Comparison of ENCODE assay signal across 8 cellular contexts in genomic region chr19:40576585-40577451, GRCh38. TPM values are rescaled to one million over a fixed set of nuclear protein-coding genes. Genes with fewer than 3 reads are reported as not detected.
DNase-seq lines count a peak whose midpoint lies in the region; ATAC-seq and TF ChIP-seq lines count a peak whose summit lies in the region.

A gene with protein sequence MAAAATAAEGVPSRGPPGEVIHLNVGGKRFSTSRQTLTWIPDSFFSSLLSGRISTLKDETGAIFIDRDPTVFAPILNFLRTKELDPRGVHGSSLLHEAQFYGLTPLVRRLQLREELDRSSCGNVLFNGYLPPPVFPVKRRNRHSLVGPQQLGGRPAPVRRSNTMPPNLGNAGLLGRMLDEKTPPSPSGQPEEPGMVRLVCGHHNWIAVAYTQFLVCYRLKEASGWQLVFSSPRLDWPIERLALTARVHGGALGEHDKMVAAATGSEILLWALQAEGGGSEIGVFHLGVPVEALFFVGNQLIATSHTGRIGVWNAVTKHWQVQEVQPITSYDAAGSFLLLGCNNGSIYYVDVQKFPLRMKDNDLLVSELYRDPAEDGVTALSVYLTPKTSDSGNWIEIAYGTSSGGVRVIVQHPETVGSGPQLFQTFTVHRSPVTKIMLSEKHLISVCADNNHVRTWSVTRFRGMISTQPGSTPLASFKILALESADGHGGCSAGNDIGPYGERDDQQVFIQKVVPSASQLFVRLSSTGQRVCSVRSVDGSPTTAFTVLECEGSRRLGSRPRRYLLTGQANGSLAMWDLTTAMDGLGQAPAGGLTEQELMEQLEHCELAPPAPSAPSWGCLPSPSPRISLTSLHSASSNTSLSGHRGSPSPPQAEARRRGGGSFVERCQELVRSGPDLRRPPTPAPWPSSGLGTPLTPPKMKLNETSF (plus strand): TSS chr19:40576873. CDS start chr19:40576900, 27 bp downstream.

- H2AFZ ChIP-seq in parathyroid adenoma = peak within 1 kb of the TSS; percentile 98

- peak; percentile 32 to 46 for TF ChIP-seq POLR2A in tibial nerve (IDR thresholded peaks at IDR 0.05)

- intact Hi-C loops in Right ventricle myocardium inferior (cut with DNase I) = loop anchor here (2.0 kb wide), 1 partner anchor 20 kb away; no protein-coding TSS in a partner anchor

- H3K4me2 ChIP-seq in parathyroid adenoma (ENCODE audit: low read length) = peak within 1 kb of the TSS; percentile 98

- TF ChIP-seq CTCF in GM12864 (IDR thresholded peaks at IDR 0.05; ENCODE audit: low read depth, low read length, missing control alignments) (no peak), parathyroid adenoma (IDR thresholded peaks at IDR 0.05) (no peak), tibial nerve (IDR thresholded peaks at IDR 0.05) (peak in 2 of 5 experiments; percentile 8 to 41)

- H3K27ac ChIP-seq in parathyroid adenoma (peak within 1 kb of the TSS; percentile 59), tibial nerve (peak within 1 kb of the TSS; percentile 60 to 88 (median 82))

- DNase-seq in GM12864 (ENCODE audit: low read depth) (peak; percentile 92), NCI-H1417 (lab: John Stamatoyannopoulos, UW) (peak; percentile 93 to 98 (median 94)), SW 1271 (lab: John Stamatoyannopoulos, UW) (peak; percentile 71 to 90), Right ventricle myocardium inferior (ENCODE audit: missing footprints) (peak; percentile 96), tibial nerve (ENCODE audit: low spot score in 2 of 2) (peak; percentile 89 to 93)
- DNase-seq in activated naive CD8-positive, alpha-beta T cell treated with anti-CD3 and anti-CD28 coated beads, Interleukin-2, amount 50 U/mL, for 16 hours (ENCODE audit: low read depth, low spot score) = peak; percentile 85

- H3K9me3 ChIP-seq in parathyroid adenoma (ENCODE audit: control insufficient read depth, low read length) = no peaks in the 10 kb centered on the region
- H3K9me3 ChIP-seq in tibial nerve = no peaks in the 10 kb centered on the region

- H3K4me3 ChIP-seq in GM12864 (ENCODE audit: low read depth, low read length) (peak within 1 kb of the TSS; percentile 83), parathyroid adenoma (ENCODE audit: low read depth, low read length) (peak within 1 kb of the TSS; percentile 99), tibial nerve (peak within 1 kb of the TSS; percentile 60 to 84 (median 74))

- 1% methylated on average over 40 to 41 of the region's 55 CpGs for WGBS in tibial nerve, 2 donors

- peak within 1 kb of the TSS; percentile 61 for H3K9ac ChIP-seq in parathyroid adenoma

- H3K36me3 ChIP-seq in parathyroid adenoma (ENCODE audit: control insufficient read depth, insufficient read depth, low read length) (no peaks in the 10 kb centered on the region), tibial nerve (peaks cover 0 to 18% (median 3%) of the 10 kb centered on the region in 3 donors)

- no peaks in the 10 kb centered on the region for H3K79me2 ChIP-seq in parathyroid adenoma

- H3K4me1 ChIP-seq in parathyroid adenoma (no peaks in the 10 kb centered on the region), tibial nerve (peaks cover 0 to 25% (median 5%) of the 10 kb centered on the region in 4 donors)

- peak; percentile 68 to 79 for TF ChIP-seq EP300 in tibial nerve (IDR thresholded peaks at IDR 0.05)

- H3K27me3 ChIP-seq in parathyroid adenoma (ENCODE audit: control insufficient read depth, insufficient read depth, low read length) (no peaks in the 10 kb centered on the region), tibial nerve (no peaks in the 10 kb centered on the region)

- peak; percentile 95 for ATAC-seq in HG02763 (IDR thresholded peaks at IDR 0.05; ENCODE audit: unreplicated experiment)
- peak; percentile 98 for ATAC-seq in Right ventricle myocardium inferior

RNA-seq across cellular contexts. Expression of the gene that starts here (rescaled TPM):
- total RNA-seq in Right ventricle myocardium inferior (20.6 TPM), tibial nerve (100 to 1,000 TPM in 1 of 4 donors, 10 to 100 TPM in 3; 40.8 to 129 (median 51.2) TPM)

Comparison
In these comparisons a context has a peak if more than half of its experiments do, and no peak if none do; other contexts are left out.
1. Peak in every context shown above with its lines: DNase-seq, ATAC-seq, H3K4me3 ChIP-seq and H3K27ac ChIP-seq.